In the genomic region with DNA sequence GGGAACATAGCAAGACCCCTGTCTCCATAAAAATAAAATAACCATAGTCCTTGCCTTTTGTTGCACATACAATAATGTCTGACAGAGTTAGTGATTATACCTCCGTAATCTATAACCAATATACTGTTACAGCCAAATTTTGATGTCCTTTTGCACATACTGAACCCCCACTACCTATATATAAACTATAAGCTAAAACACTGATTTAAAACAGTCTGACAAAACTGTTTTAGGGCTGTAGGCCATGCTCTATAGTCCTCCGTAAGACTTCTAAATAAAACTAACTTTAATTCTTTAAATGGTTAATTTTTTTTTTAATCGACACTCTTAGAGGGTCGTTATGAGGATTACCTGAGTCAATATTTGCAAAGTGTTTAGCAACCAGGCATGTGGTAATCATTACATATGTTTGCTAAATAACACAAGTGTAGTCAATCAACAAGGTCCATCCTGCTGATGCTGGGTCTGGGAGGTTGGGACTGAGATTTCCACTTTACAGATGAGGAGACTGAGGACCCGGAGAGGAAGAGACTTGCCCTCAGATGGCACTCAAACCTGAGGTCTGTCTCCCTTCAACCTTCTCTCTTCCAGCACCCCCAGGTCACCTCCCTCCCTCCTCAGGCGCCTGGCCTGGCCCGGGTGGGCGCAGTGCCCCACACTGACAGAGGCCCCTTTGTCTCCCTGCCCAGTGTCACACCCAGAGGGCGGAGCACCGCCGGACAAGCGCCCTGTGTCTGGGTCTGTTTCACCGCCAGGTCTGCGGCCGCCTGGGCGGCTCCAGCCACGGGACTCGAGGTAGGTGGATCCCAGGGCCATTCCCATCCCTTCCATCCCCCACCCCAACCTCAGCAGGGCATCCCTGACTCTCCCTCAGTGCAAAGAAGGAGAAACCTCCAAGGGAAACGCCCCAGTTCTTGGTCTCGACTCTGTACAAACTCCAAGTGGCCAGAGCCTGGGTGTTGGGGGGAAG, we compare ENCODE assay signal across 28 cellular contexts. TPM values are rescaled to one million over a fixed set of nuclear protein-coding genes. Genes with fewer than 3 reads are reported as not detected.
DNase-seq lines count a peak whose midpoint lies in the region; ATAC-seq lines count a peak whose summit lies in the region.
"Had no signal": no experiment of that assay in that cellular context is flagged by ENCODE, and none has a peak within 500 bp of the region (broad histone marks: within the 10 kb centered on the region; RNA-seq: fewer than 3 reads in every experiment).

No MANE protein-coding gene starts in this region.

- H3K27me3 ChIP-seq in neuronal stem cell (ENCODE audit: control insufficient read depth in 3 of 3, insufficient read depth in 3 of 3, low read depth in 1 of 3, low read length in 3 of 3) (peaks cover 0 to 25% (median 0%) of the 10 kb centered on the region in 3 experiments), aorta (ENCODE audit: control insufficient read depth in 1 of 2, insufficient read depth in 2 of 2, low read length in 1 of 2) (no peaks in the 10 kb centered on the region), GM23248 (replicated peaks; ENCODE audit: insufficient read depth) (peaks cover 6% of the 10 kb centered on the region), MG63 (no peaks in the 10 kb centered on the region; the same call in 1 of the 2 replicates)
- H3K27me3 ChIP-seq: Peyer's patch had no signal

- H3K4me2 ChIP-seq in neuronal stem cell (ENCODE audit: insufficient read depth, low read length, poor library complexity, severe bottlenecking) (no peak overlapping the region), GM23248 (ENCODE audit: unreplicated experiment) (no peak overlapping the region)

- H2BK12ac ChIP-seq in neuronal stem cell (ENCODE audit: low read length), result no peak overlapping the region

- no peak overlapping the region for H3K9ac ChIP-seq in neuronal stem cell (ENCODE audit: low read depth, low read length, poor library complexity)
- H3K9ac ChIP-seq in GM23248, result no peak overlapping the region

- no peak overlapping the region for H2BK15ac ChIP-seq in neuronal stem cell (ENCODE audit: low read length)

- peak overlapping the region; percentile 43 for H3K23ac ChIP-seq in neuronal stem cell (ENCODE audit: low read depth, low read length, poor library complexity)

- peak overlapping the region; percentile 39 for H3K18ac ChIP-seq in neuronal stem cell (ENCODE audit: low read length)

- peak overlapping the region; percentile 54 for H2BK5ac ChIP-seq in neuronal stem cell (ENCODE audit: low read length)

- H3K14ac ChIP-seq in neuronal stem cell (ENCODE audit: low read length), result no peak overlapping the region

- H2AFZ ChIP-seq in neuronal stem cell (ENCODE audit: low read length) (no peak overlapping the region), GM23248 (no peak overlapping the region)

- no peaks in the 10 kb centered on the region for H3K9me2 ChIP-seq in GM23248 (ENCODE audit: insufficient read depth)

- intact Hi-C loops in aorta (cut with DNase I), result no loop called here

- no peak overlapping the region for H4K8ac ChIP-seq in neuronal stem cell (ENCODE audit: low read depth, low read length)

- no peak overlapping the region for H2BK120ac ChIP-seq in neuronal stem cell (ENCODE audit: low read depth, low read length)

- no peaks in the 10 kb centered on the region for H3K36me3 ChIP-seq in neuronal stem cell (replicated peaks in 1 of 2; ENCODE audit: control insufficient read depth in 2 of 2, insufficient read depth in 2 of 2, low read length in 2 of 2)
- H3K36me3 ChIP-seq in aorta (ENCODE audit: control insufficient read depth in 1 of 2, insufficient read depth in 2 of 2, low read length in 1 of 2), result no peaks in the 10 kb centered on the region
- H3K36me3 ChIP-seq in GM23248 (ENCODE audit: low read depth), result no peaks in the 10 kb centered on the region
- H3K36me3 ChIP-seq in MG63, result no peaks in the 10 kb centered on the region
- H3K36me3 ChIP-seq: heart left ventricle, Peyer's patch, thoracic aorta had no signal

- no peak overlapping the region for H3K27ac ChIP-seq in neuronal stem cell (replicated peaks; ENCODE audit: low read length)
- no peak overlapping the region for H3K27ac ChIP-seq in aorta (ENCODE audit: low read depth in 1 of 2, low read length in 2 of 2)
- H3K27ac ChIP-seq in GM23248, result no peak overlapping the region
- H3K27ac ChIP-seq: 22Rv1, coronary artery, heart left ventricle, Peyer's patch, SK-N-MC, thoracic aorta had no signal

- in situ Hi-C loops in GM23248 (cut with MboI), result no loop called here

- DNase-seq in NCI-H748 (lab: John Stamatoyannopoulos, UW; ENCODE audit: unreplicated experiment), result peak; percentile 18
- DNase-seq in NCI-H748 treated with DMSO at 0.1 percent for 48 hours (lab: John Stamatoyannopoulos, UW), result no peak
- peak; percentile 15 for DNase-seq in foreskin melanocyte
- no peak for DNase-seq in neuronal stem cell (ENCODE audit: low spot score)
- no peak for DNase-seq in aorta
- no peak for DNase-seq in GM23248
- DNase-seq in MG63, result no peak
- DNase-seq: activated CD4-positive, CD25-positive, alpha-beta regulatory T cell treated with anti-CD3 and anti-CD28 coated beads, Interleukin-2, amount 50 U/mL, for 72 hours; activated naive CD4-positive, alpha-beta T cell treated with Interleukin-2 at 50 U/mL for 16 hours; activated T-cell treated with anti-CD3 and anti-CD28 coated beads, Interleukin-2, amount 50 U/mL, for 24 hours; AML-193; GF-D8; heart left ventricle; Kasumi-1; NCI-H1105; NCI-H2029 treated with DMSO at 0.1 percent for 48 hours; NCI-H446; Peyer's patch; stimulated activated CD4-positive, alpha-beta T cell treated with anti-CD3 and anti-CD28 coated beads, Interleukin-1b, Interleukin-23, amount 100 ng/mL, for 48 hours; T1000 had no signal

- H4K91ac ChIP-seq in neuronal stem cell (ENCODE audit: low read depth, low read length, poor library complexity), result no peak overlapping the region

- no peaks in the 10 kb centered on the region for H4K20me1 ChIP-seq in GM23248 (ENCODE audit: insufficient read depth)

- H3K4me3 ChIP-seq in neuronal stem cell (ENCODE audit: low read length in 2 of 2) (no peak overlapping the region), aorta (ENCODE audit: low read length in 2 of 2) (no peak overlapping the region), GM23248 (no peak overlapping the region), MG63 (no peak overlapping the region)
- H3K4me3 ChIP-seq: coronary artery, heart left ventricle, Peyer's patch, SK-N-MC, thoracic aorta had no signal

- no peaks in the 10 kb centered on the region for H3F3A ChIP-seq in GM23248 (ENCODE audit: insufficient read depth)

- no peak overlapping the region for H2AK5ac ChIP-seq in neuronal stem cell (ENCODE audit: low read depth, low read length)

- no peaks in the 10 kb centered on the region for H3K79me1 ChIP-seq in neuronal stem cell (ENCODE audit: low read depth, low read length)

- H3K4ac ChIP-seq in neuronal stem cell (ENCODE audit: low read length), result no peak overlapping the region

- no peaks in the 10 kb centered on the region for H3K79me2 ChIP-seq in GM23248 (ENCODE audit: insufficient read depth)

- WGBS in neuronal stem cell (ENCODE audit: extremely low coverage in 2 of 2, insufficient read length in 2 of 2, insufficient replicate concordance in 1 of 2), 2 donors, result no CpG with 5 or more reads among the region's 20 CpGs
- WGBS in aorta, 2 donors, result 55 to 56% methylated on average over 20 of the region's 20 CpGs
- WGBS in GM23248 (ENCODE audit: low coverage in 1 of 2, low lambda C conversion rate in 2 of 2, missing lambda C conversion rate in 2 of 2), 2 experiments, result 53 to 58% methylated on average over 19 to 20 of the region's 20 CpGs

- H3K9me3 ChIP-seq in neuronal stem cell (replicated peaks in 1 of 2; ENCODE audit: control insufficient read depth in 2 of 2, insufficient read depth in 1 of 2, low read depth in 1 of 2, low read length in 2 of 2) (no peaks in the 10 kb centered on the region), aorta (ENCODE audit: control insufficient read depth, low read length) (no peaks in the 10 kb centered on the region), GM23248 (ENCODE audit: low read depth) (no peaks in the 10 kb centered on the region), MG63 (no peaks in the 10 kb centered on the region)
- H3K9me3 ChIP-seq: heart left ventricle, Peyer's patch, thoracic aorta had no signal

- ATAC-seq in aorta (ENCODE audit: low FRiP score), result peak; percentile 38
- ATAC-seq in GM21825 (IDR thresholded peaks at IDR 0.05; ENCODE audit: unreplicated experiment), result no peak
- ATAC-seq: heart left ventricle; natural killer cell treated with Interleukin-12 subunit alpha and Interleukin-12 subunit beta and Interleukin-15 and Interleukin-18, amount 100 ng/mL, for 72 hours had no signal

- H3K4me1 ChIP-seq in neuronal stem cell (ENCODE audit: control insufficient read depth in 2 of 2, insufficient read depth in 1 of 2, low read depth in 1 of 2, low read length in 2 of 2), result no peaks in the 10 kb centered on the region
- H3K4me1 ChIP-seq in aorta (ENCODE audit: control insufficient read depth in 1 of 2, insufficient read depth in 2 of 2, low read length in 2 of 2), result no peaks in the 10 kb centered on the region
- no peaks in the 10 kb centered on the region for H3K4me1 ChIP-seq in GM23248 (ENCODE audit: insufficient read depth)
- H3K4me1 ChIP-seq: heart left ventricle, Peyer's patch had no signal

RNA-seq across cellular contexts. Expression of a gene that starts 10.3 kb away (rescaled TPM):
- polyA plus RNA-seq in neuronal stem cell (2013, experiment 1 of 2), result 4.2 TPM
- 4.2 TPM for polyA plus RNA-seq in neuronal stem cell (2013, experiment 2 of 2)
- total RNA-seq in aorta, result not detected
- polyA plus RNA-seq in aorta, result under 1 TPM in 1 of 2 donors, not detected in 1; 0.49 TPM
- total RNA-seq in GM23248 (2014; rRNA removed; shearing (Covaris generic)), result not detected in 2 replicates
- polyA plus RNA-seq in GM23248 (2016; fragmentation: Nextera tagmentation; extraction: Ambion mirVana), result not detected in 2 replicates
- not detected in 2 replicates for total RNA-seq in MG63 (2014; rRNA removed; shearing (Covaris generic); ENCODE audit: low replicate concordance)
- total RNA-seq: natural killer cell treated with Interleukin-12 subunit alpha and Interleukin-12 subunit beta and Interleukin-15 and Interleukin-18, amount 100 ng/mL, for 72 hours; thoracic aorta had no signal

RNA-seq across cellular contexts. Expression of a gene that starts 24.5 kb away (rescaled TPM):
- 0.21 TPM for polyA plus RNA-seq in neuronal stem cell (2013, experiment 1 of 2)
- polyA plus RNA-seq in neuronal stem cell (2013, experiment 2 of 2), result 0.14 TPM
- 10 to 100 TPM; 11.6 to 24.5 TPM for total RNA-seq in aorta
- polyA plus RNA-seq in aorta (10 to 100 TPM in 1 of 2 donors, 1 to 10 TPM in 1; 3.6 to 45.5 TPM), GM23248 (2016; fragmentation: Nextera tagmentation; extraction: Ambion mirVana) (1.6 and 2.0 TPM in 2 replicates)
- 2.5 and 11.6 TPM in 2 replicates for total RNA-seq in GM23248 (2014; rRNA removed; shearing (Covaris generic))
- 1.0 and 3.2 TPM in 2 replicates for total RNA-seq in MG63 (2014; rRNA removed; shearing (Covaris generic); ENCODE audit: low replicate concordance)

RNA-seq across cellular contexts. Expression of a gene that starts 33.1 kb away (rescaled TPM):
- 28.4 TPM for polyA plus RNA-seq in neuronal stem cell (2013, experiment 1 of 2)
- 27.4 TPM for polyA plus RNA-seq in neuronal stem cell (2013, experiment 2 of 2)
- 10 to 100 TPM; 24.8 to 49.3 TPM for total RNA-seq in aorta
- polyA plus RNA-seq in aorta (100 to 1,000 TPM in 1 of 2 donors, 1 to 10 TPM in 1; 8.9 to 109 TPM), GM23248 (2016; fragmentation: Nextera tagmentation; extraction: Ambion mirVana) (6.0 and 7.2 TPM in 2 replicates)
- 13.9 and 16.8 TPM in 2 replicates for total RNA-seq in GM23248 (2014; rRNA removed; shearing (Covaris generic))
- total RNA-seq in MG63 (2014; rRNA removed; shearing (Covaris generic); ENCODE audit: low replicate concordance), result 30.5 and 47.4 TPM in 2 replicates

RNA-seq across cellular contexts. Expression of a gene that starts 34.6 kb away (rescaled TPM):
- 0.15 TPM for polyA plus RNA-seq in neuronal stem cell (2013, experiment 1 of 2)
- polyA plus RNA-seq in neuronal stem cell (2013, experiment 2 of 2), result 0.08 TPM
- total RNA-seq in aorta, result not detected
- polyA plus RNA-seq in aorta (under 1 TPM; 0.15 to 0.63 TPM), GM23248 (2016; fragmentation: Nextera tagmentation; extraction: Ambion mirVana) (0.34 TPM in 1 of 2 replicates, not detected in the other)
- total RNA-seq in GM23248 (2014; rRNA removed; shearing (Covaris generic)), result not detected in 2 replicates
- total RNA-seq in MG63 (2014; rRNA removed; shearing (Covaris generic); ENCODE audit: low replicate concordance), result not detected in 2 replicates
- total RNA-seq: heart left ventricle; mesothelial cell of epicardium; natural killer cell treated with Interleukin-12 subunit alpha and Interleukin-12 subunit beta and Interleukin-15 and Interleukin-18, amount 100 ng/mL, for 72 hours; Peyer's patch; posterior vena cava; thoracic aorta had no signal
- polyA plus RNA-seq: heart left ventricle had no signal

RNA-seq across cellular contexts. Expression of a gene that starts 37.6 kb away (rescaled TPM):
- 2.4 TPM for polyA plus RNA-seq in neuronal stem cell (2013, experiment 1 of 2)
- 2.6 TPM for polyA plus RNA-seq in neuronal stem cell (2013, experiment 2 of 2)
- under 1 TPM; 0.32 to 0.96 TPM for total RNA-seq in aorta
- polyA plus RNA-seq in aorta (under 1 TPM; 0.50 to 0.74 TPM), GM23248 (2016; fragmentation: Nextera tagmentation; extraction: Ambion mirVana) (not detected in 2 replicates)
- total RNA-seq in GM23248 (2014; rRNA removed; shearing (Covaris generic)), result 0.13 TPM in 1 of 2 replicates, not detected in the other
- total RNA-seq in MG63 (2014; rRNA removed; shearing (Covaris generic); ENCODE audit: low replicate concordance), result 0.05 TPM in 1 of 2 replicates, not detected in the other
- total RNA-seq: natural killer cell treated with Interleukin-12 subunit alpha and Interleukin-12 subunit beta and Interleukin-15 and Interleukin-18, amount 100 ng/mL, for 72 hours had no signal

Comparison
In these comparisons a context has a peak if more than half of its experiments do, and no peak if none do; other contexts are left out.
1. DNase-seq: peak in NCI-H748 (single experiment) and foreskin melanocyte (single experiment); none in NCI-H748 treated with DMSO at 0.1 percent for 48 hours (single experiment), neuronal stem cell (single experiment), aorta (0 of 2), GM23248 (single experiment) and MG63 (single experiment).